ENCODE assay signal across 12 cellular contexts in the genomic region with DNA sequence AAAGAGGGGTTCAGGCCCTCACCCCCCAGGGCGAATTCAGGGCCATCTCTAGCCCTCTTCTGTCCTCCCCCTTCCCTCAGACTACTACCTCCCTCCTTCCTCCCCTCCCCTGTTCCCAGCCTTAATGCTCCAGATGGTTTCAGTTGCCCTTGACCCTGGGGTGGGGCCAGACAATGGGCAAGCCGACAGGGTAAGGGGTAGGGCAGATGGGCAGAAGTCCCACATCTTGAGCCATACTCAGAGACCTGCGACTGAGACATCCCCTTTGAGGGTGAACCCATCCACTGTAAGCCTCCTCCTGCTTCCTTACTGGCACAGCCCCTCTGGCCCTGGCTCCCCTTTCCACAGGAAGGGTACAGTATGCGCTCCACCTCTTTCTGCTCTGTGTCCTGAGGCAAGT. TPM values are rescaled to one million over a fixed set of nuclear protein-coding genes. Genes with fewer than 3 reads are reported as not detected.
DNase-seq lines count a peak whose midpoint lies in the region; ATAC-seq and TF ChIP-seq lines count a peak whose summit lies in the region.
"Had no signal": no experiment of that assay in that cellular context is flagged by ENCODE, and none has a peak within 500 bp of the region (broad histone marks: within the 10 kb centered on the region; RNA-seq: fewer than 3 reads in every experiment).

No MANE protein-coding gene starts in this region.

- intact Hi-C loops in esophagus squamous epithelium (cut with DNase I): no loop called here

- H3K9me3 Mint-ChIP-seq in activated naive CD4-positive, alpha-beta T cell treated with anti-CD3 and anti-CD28 coated beads, Interleukin-2, amount 50 U/mL, for 24 hours: no peaks in the 10 kb centered on the region
- H3K9me3 Mint-ChIP-seq in activated naive CD4-positive, alpha-beta T cell treated with anti-CD3 and anti-CD28 coated beads, Interleukin-2, amount 10 ng/mL, durations not matched to agents 7 days and 5 days: no peaks in the 10 kb centered on the region

- H3K4me1 Mint-ChIP-seq in activated naive CD4-positive, alpha-beta T cell treated with anti-CD3 and anti-CD28 coated beads, Interleukin-2, amount 50 U/mL, for 24 hours: peaks cover 29% of the 10 kb centered on the region
- peaks cover 29% of the 10 kb centered on the region for H3K4me1 Mint-ChIP-seq in activated naive CD4-positive, alpha-beta T cell treated with anti-CD3 and anti-CD28 coated beads, Interleukin-2, amount 10 ng/mL, durations not matched to agents 7 days and 5 days

- H3K4me3 ChIP-seq in subcutaneous abdominal adipose tissue (ENCODE audit: low read depth in 1 of 5, low read length in 5 of 5) (no peak overlapping the region), esophagus squamous epithelium (no peak overlapping the region)

- no peak overlapping the region for H3K27ac Mint-ChIP-seq in activated naive CD4-positive, alpha-beta T cell treated with anti-CD3 and anti-CD28 coated beads, Interleukin-2, amount 50 U/mL, for 24 hours
- H3K27ac Mint-ChIP-seq in activated naive CD4-positive, alpha-beta T cell treated with anti-CD3 and anti-CD28 coated beads, Interleukin-2, amount 10 ng/mL, durations not matched to agents 7 days and 5 days: no peak overlapping the region

- no peak for ATAC-seq in GM19395 (IDR thresholded peaks at IDR 0.05; ENCODE audit: unreplicated experiment)

- no peak for TF ChIP-seq POLR2A in esophagus squamous epithelium (IDR thresholded peaks at IDR 0.05)

- H3K36me3 ChIP-seq in subcutaneous abdominal adipose tissue (ENCODE audit: control insufficient read depth in 5 of 5, insufficient read depth in 5 of 5, low read length in 5 of 5): peaks cover 0 to 23% (median 17%) of the 10 kb centered on the region in 5 donors
- peaks cover 5 to 37% (median 9%) of the 10 kb centered on the region in 3 donors for H3K36me3 ChIP-seq in esophagus squamous epithelium

- TF ChIP-seq CTCF in esophagus squamous epithelium (IDR thresholded peaks at IDR 0.05): peak in 1 of 6 experiments; percentile 4

- peaks cover 27% of the 10 kb centered on the region for H3K36me3 Mint-ChIP-seq in activated naive CD4-positive, alpha-beta T cell treated with anti-CD3 and anti-CD28 coated beads, Interleukin-2, amount 50 U/mL, for 24 hours
- peaks cover 35% of the 10 kb centered on the region for H3K36me3 Mint-ChIP-seq in activated naive CD4-positive, alpha-beta T cell treated with anti-CD3 and anti-CD28 coated beads, Interleukin-2, amount 10 ng/mL, durations not matched to agents 7 days and 5 days

- no peak for DNase-seq in activated naive CD4-positive, alpha-beta T cell treated with anti-CD3 and anti-CD28 coated beads, Interleukin-2, amount 10 ng/mL, durations not matched to agents 7 days and 5 days
- DNase-seq in RPMI7951 (ENCODE audit: low read depth) (peak; percentile 31), fibroblast of peridontal ligament (ENCODE audit: extremely low read depth) (peak; percentile 27), esophagus squamous epithelium (lab: John Stamatoyannopoulos, UW) (no peak), KG1 (lab: John Stamatoyannopoulos, UW) (no peak)
- DNase-seq: activated CD4-positive, alpha-beta T cell treated with anti-CD3 and anti-CD28 coated beads, Interleukin-2, amount 50 U/mL, for 48 hours; MV-4-11 had no signal

- H3K4me1 ChIP-seq in subcutaneous abdominal adipose tissue (ENCODE audit: control insufficient read depth in 5 of 5, insufficient read depth in 5 of 5, low read length in 5 of 5) (peaks cover 15 to 42% (median 38%) of the 10 kb centered on the region in 5 donors), esophagus squamous epithelium (peaks cover 15 to 43% (median 23%) of the 10 kb centered on the region in 3 donors)

- peak overlapping the region; percentile 95 for H3K4me3 Mint-ChIP-seq in activated naive CD4-positive, alpha-beta T cell treated with anti-CD3 and anti-CD28 coated beads, Interleukin-2, amount 50 U/mL, for 24 hours
- no peak overlapping the region for H3K4me3 Mint-ChIP-seq in activated naive CD4-positive, alpha-beta T cell treated with anti-CD3 and anti-CD28 coated beads, Interleukin-2, amount 10 ng/mL, durations not matched to agents 7 days and 5 days

- WGBS in esophagus squamous epithelium, 2 donors: 59 to 67% methylated on average over 4 of the region's 4 CpGs

- no peaks in the 10 kb centered on the region for H3K9me3 ChIP-seq in subcutaneous abdominal adipose tissue (ENCODE audit: control insufficient read depth in 5 of 5, low read length in 5 of 5)
- no peaks in the 10 kb centered on the region for H3K9me3 ChIP-seq in esophagus squamous epithelium

- H3K27me3 Mint-ChIP-seq in activated naive CD4-positive, alpha-beta T cell treated with anti-CD3 and anti-CD28 coated beads, Interleukin-2, amount 50 U/mL, for 24 hours: no peaks in the 10 kb centered on the region
- peaks cover 5% of the 10 kb centered on the region for H3K27me3 Mint-ChIP-seq in activated naive CD4-positive, alpha-beta T cell treated with anti-CD3 and anti-CD28 coated beads, Interleukin-2, amount 10 ng/mL, durations not matched to agents 7 days and 5 days

- no peaks in the 10 kb centered on the region for H3K27me3 ChIP-seq in subcutaneous abdominal adipose tissue (ENCODE audit: control insufficient read depth in 5 of 5, insufficient read depth in 4 of 5, low read length in 5 of 5)
- H3K27me3 ChIP-seq in esophagus squamous epithelium: no peaks in the 10 kb centered on the region

- peak overlapping the region in 2 of 5 donors; percentile 29 to 34 for H3K9ac ChIP-seq in subcutaneous abdominal adipose tissue (ENCODE audit: low read length in 5 of 5)
- H3K9ac ChIP-seq: parathyroid adenoma had no signal

- H3K27ac ChIP-seq in subcutaneous abdominal adipose tissue (ENCODE audit: low read depth, low read length) (peak overlapping the region; percentile 99), esophagus squamous epithelium (peak overlapping the region in 1 of 4 donors; percentile 97)

- CTCF ChIA-PET in activated naive CD4-positive, alpha-beta T cell treated with anti-CD3 and anti-CD28 coated beads, Interleukin-2, amount 10 ng/mL, durations not matched to agents 7 days and 5 days (lab: Charles Lee): no interaction called here

RNA-seq across cellular contexts. Expression of gene RHBDD3, which starts 1.9 kb away (rescaled TPM):
- total RNA-seq in RPMI7951 (2014; rRNA removed; shearing (Covaris generic)): 10.5 and 12.3 TPM in 2 replicates
- total RNA-seq in esophagus squamous epithelium: 10 to 100 TPM; 14.3 to 28.2 (median 20.1) TPM

RNA-seq across cellular contexts. Expression of gene EWSR1, which starts 2.1 kb away (rescaled TPM):
- total RNA-seq in RPMI7951 (2014; rRNA removed; shearing (Covaris generic)): 127 and 233 TPM in 2 replicates
- total RNA-seq in esophagus squamous epithelium: 100 to 1,000 TPM; 124 to 217 (median 174) TPM

RNA-seq across cellular contexts. Expression of gene GAS2L1, which starts 40.5 kb away (rescaled TPM):
- 10.9 and 17.1 TPM in 2 replicates for total RNA-seq in RPMI7951 (2014; rRNA removed; shearing (Covaris generic))
- total RNA-seq in esophagus squamous epithelium: 10 to 100 TPM; 26.9 to 52.1 (median 36.9) TPM

RNA-seq across cellular contexts. Expression of gene RASL10A, which starts 49.6 kb away (rescaled TPM):
- total RNA-seq in RPMI7951 (2014; rRNA removed; shearing (Covaris generic)): 0.24 TPM in 1 of 2 replicates, not detected in the other
- 1 to 10 TPM in 1 of 4 donors, under 1 TPM in 2, not detected in 1; 0.38 to 3.5 (median 0.75) TPM for total RNA-seq in esophagus squamous epithelium
- total RNA-seq: cerebellum had no signal

Comparison
In these comparisons a context has a peak if more than half of its experiments do, and no peak if none do; other contexts are left out.
1. DNase-seq: peak in RPMI7951 (single experiment) and fibroblast of peridontal ligament (single experiment); none in activated naive CD4-positive, alpha-beta T cell treated with anti-CD3 and anti-CD28 coated beads, Interleukin-2, amount 10 ng/mL, durations not matched to agents 7 days and 5 days (single experiment), esophagus squamous epithelium (single experiment) and KG1 (single experiment).